ENCODE assay signal across 9 cellular contexts in the genomic region with DNA sequence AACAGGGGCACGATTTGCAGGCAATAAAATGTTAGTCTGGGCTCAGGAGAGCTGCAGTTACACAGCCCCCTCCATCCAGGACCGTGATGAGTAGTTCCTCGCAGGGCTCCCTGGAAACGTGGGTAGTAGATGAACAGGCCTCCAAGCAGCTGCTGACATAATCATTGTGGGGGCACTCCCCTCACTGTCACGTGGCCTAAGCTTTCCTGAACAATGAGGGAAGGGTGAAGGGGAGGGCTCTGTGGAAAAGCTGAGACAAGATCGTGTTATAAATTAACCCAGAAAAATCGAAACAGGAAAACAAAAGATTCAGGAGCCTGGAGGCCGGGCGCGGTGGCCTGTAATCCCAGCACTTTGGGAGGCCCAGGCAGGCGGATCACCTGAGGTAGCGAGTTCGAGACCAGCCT. TPM values are rescaled to one million over a fixed set of nuclear protein-coding genes. Genes with fewer than 3 reads are reported as not detected.
DNase-seq lines count a peak whose midpoint lies in the region; ATAC-seq, FAIRE-seq and TF ChIP-seq lines count a peak whose summit lies in the region.
"Had no signal": no experiment of that assay in that cellular context is flagged by ENCODE, and none has a peak within 500 bp of the region (broad histone marks: within the 10 kb centered on the region; RNA-seq: fewer than 3 reads in every experiment).

No MANE protein-coding gene starts in this region.

- H3K27me3 ChIP-seq in adipocyte (replicated peaks; ENCODE audit: control insufficient read depth, insufficient read depth, low read length) = no peaks in the 10 kb centered on the region
- H3K27me3 ChIP-seq in pancreas = no peaks in the 10 kb centered on the region

- H3K9ac ChIP-seq in adipocyte (ENCODE audit: low read length) = peak overlapping the region; percentile 97

- ATAC-seq in Right ventricle myocardium superior (ENCODE audit: poor library complexity) (peak; percentile 3), pancreas (peak; percentile 35 to 57 (median 49)), GM19023 (IDR thresholded peaks at IDR 0.05; ENCODE audit: unreplicated experiment) (no peak), HG02973 (IDR thresholded peaks at IDR 0.05; ENCODE audit: unreplicated experiment) (no peak)

- 2 to 4% methylated on average over 13 of the region's 13 CpGs for WGBS in pancreas, 2 donors

- H3K27ac ChIP-seq in pancreas = peak overlapping the region; percentile 96 to 100 (median 99)

- H3K9me3 ChIP-seq in adipocyte (ENCODE audit: control insufficient read depth, low read length) = no peaks in the 10 kb centered on the region
- no peaks in the 10 kb centered on the region for H3K9me3 ChIP-seq in pancreas

- H3K4me3 ChIP-seq in adipocyte (ENCODE audit: low read length) (peak overlapping the region; percentile 93), pancreas (peak overlapping the region in 2 of 4 donors; percentile 62 to 65)

- DNase-seq in EH (ENCODE audit: low read depth) (peak; percentile 97), NCI-H146 (lab: John Stamatoyannopoulos, UW) (peak; percentile 62), adipocyte (ENCODE audit: low read depth) (peak; percentile 91), Right ventricle myocardium superior (peak; percentile 83), pancreas (peak in 5 of 6 donors; percentile 82 to 93 (median 90)), cerebellum (ENCODE audit: low spot score) (no peak)

- intact Hi-C loops in Right ventricle myocardium superior (cut with DNase I) = no loop called here
- intact Hi-C loops in pancreas (cut with DNase I) = no loop called here

- peaks cover 37% of the 10 kb centered on the region for H3K4me1 ChIP-seq in adipocyte (ENCODE audit: control insufficient read depth, insufficient read depth, low read length)
- peaks cover 11 to 34% (median 13%) of the 10 kb centered on the region in 3 donors for H3K4me1 ChIP-seq in pancreas

- H3K36me3 ChIP-seq in adipocyte (ENCODE audit: control insufficient read depth, insufficient read depth, low read length, severe bottlenecking) (peaks cover 23% of the 10 kb centered on the region), pancreas (peaks cover 0 to 27% (median 13%) of the 10 kb centered on the region in 3 donors)

- FAIRE-seq in pancreas (lab: Jason Lieb, UNC) = peak; percentile 34

- no peak for TF ChIP-seq CTCF in pancreas (IDR thresholded peaks at IDR 0.05)

RNA-seq across cellular contexts. Expression of a gene that starts 1.3 kb away (rescaled TPM):
- total RNA-seq in Right ventricle myocardium superior (124 TPM), pancreas (100 to 1,000 TPM in 2 of 6 donors, 10 to 100 TPM in 4; 17.5 to 105 (median 67.6) TPM), cerebellum (7.7 TPM)
- polyA plus RNA-seq in pancreas = 100 to 1,000 TPM; 107 to 158 TPM

RNA-seq across cellular contexts. Expression of a gene that starts 9.2 kb away (rescaled TPM):
- 54.8 TPM for total RNA-seq in Right ventricle myocardium superior
- 10 to 100 TPM; 19.5 to 35.7 (median 29.6) TPM for total RNA-seq in pancreas
- polyA plus RNA-seq in pancreas = 10 to 100 TPM; 29.8 to 82.0 TPM
- total RNA-seq in cerebellum = 29.9 TPM

RNA-seq across cellular contexts. Expression of a gene that starts 22.6 kb away (rescaled TPM):
- total RNA-seq in Right ventricle myocardium superior (7.1 TPM), pancreas (10 to 100 TPM in 1 of 6 donors, 1 to 10 TPM in 5; 5.2 to 10.2 (median 6.3) TPM), cerebellum (28.3 TPM)
- polyA plus RNA-seq in pancreas = 10 to 100 TPM in 1 of 2 donors, 1 to 10 TPM in 1; 5.7 to 11.1 TPM

RNA-seq across cellular contexts. Expression of a gene that starts 29.6 kb away (rescaled TPM):
- total RNA-seq in Right ventricle myocardium superior (0.13 TPM), pancreas (not detected), cerebellum (0.73 TPM)
- under 1 TPM; 0.08 to 0.16 TPM for polyA plus RNA-seq in pancreas
- total RNA-seq: SK-MEL-5 had no signal

RNA-seq across cellular contexts. Expression of a gene that starts 35.2 kb away (rescaled TPM):
- total RNA-seq in Right ventricle myocardium superior (not detected), pancreas (not detected), cerebellum (0.45 TPM)
- under 1 TPM in 1 of 2 donors, not detected in 1; 0.35 TPM for polyA plus RNA-seq in pancreas
- total RNA-seq: SK-MEL-5 had no signal

Comparison
In these comparisons a context has a peak if more than half of its experiments do, and no peak if none do; other contexts are left out.
1. ATAC-seq: peak in Right ventricle myocardium superior (single experiment) and pancreas (4 of 4); none in GM19023 (single experiment) and HG02973 (single experiment).